ENCODE assay signal across 14 cellular contexts in the genomic region with DNA sequence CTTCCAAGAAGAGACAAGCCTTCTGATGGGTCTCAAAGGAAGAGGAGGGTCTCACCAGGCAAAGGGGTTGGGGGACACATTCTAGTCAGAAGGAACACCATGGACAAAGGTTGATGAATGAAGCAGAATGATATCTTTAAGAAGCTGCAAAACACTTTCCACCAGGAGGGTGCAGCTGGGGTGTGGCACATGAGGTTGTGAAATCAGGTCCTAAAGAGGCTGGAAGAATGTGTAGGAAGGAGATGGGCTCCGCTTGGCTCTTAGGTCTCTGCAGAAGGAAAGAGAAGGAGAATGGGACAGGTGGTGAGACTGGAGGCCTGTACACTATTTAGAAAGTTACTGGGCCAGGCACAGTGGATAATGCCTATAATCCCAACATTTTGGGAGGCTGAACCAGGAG.
"Had no signal": no experiment of that assay in that cellular context is flagged by ENCODE, and none has a peak within 500 bp of the region (broad histone marks: within the 10 kb centered on the region; RNA-seq: fewer than 3 reads in every experiment).

No MANE protein-coding gene starts in this region.

- H3K4me1 ChIP-seq: thyroid gland had no signal

- H3K4me3 ChIP-seq: body of pancreas, spleen, thyroid gland had no signal

- ATAC-seq: body of pancreas; naive thymus-derived CD4-positive, alpha-beta T cell; stimulated activated naive CD8-positive, alpha-beta T cell treated with anti-CD3 and anti-CD28 coated beads, Interleukin-15, Interleukin-2, amounts not matched to agents 100 U/mL and 50 U/mL, for 24 hours had no signal

- H3K27ac ChIP-seq: body of pancreas, spleen, thyroid gland had no signal

- DNase-seq: activated gamma-delta T cell treated with Interleukin-2 at 50 U/mL for 16 hours; activated T-cell treated with anti-CD3 and anti-CD28 coated beads, Interleukin-2, amount 50 U/mL, for 1 hour; anterior cingulate cortex; body of pancreas; effector CD8-positive, alpha-beta T cell; foreskin melanocyte; glutamatergic neuron; hippocampal formation; naive thymus-derived CD4-positive, alpha-beta T cell; spleen; stimulated activated CD4-positive, alpha-beta T cell treated with anti-CD3 and anti-CD28 coated beads, Interleukin-4, amount 100 ng/mL, for 1 hour; stimulated activated naive CD8-positive, alpha-beta T cell treated with anti-CD3 and anti-CD28 coated beads, Interleukin-15, Interleukin-2, amounts not matched to agents 100 U/mL and 50 U/mL, for 24 hours; T-helper 9 cell; thyroid gland had no signal

- H3K36me3 ChIP-seq: spleen, thyroid gland had no signal

- H3K27me3 ChIP-seq: body of pancreas, spleen, thyroid gland had no signal

- H3K9me3 ChIP-seq: body of pancreas, spleen, thyroid gland had no signal
